ENCODE assay signal across 9 cellular contexts in genomic region chr6:84774174-84775158, GRCh38. TPM values are rescaled to one million over a fixed set of nuclear protein-coding genes. Genes with fewer than 3 reads are reported as not detected.
DNase-seq lines count a peak whose midpoint lies in the region; ATAC-seq and TF ChIP-seq lines count a peak whose summit lies in the region.
"Had no signal": no experiment of that assay in that cellular context is flagged by ENCODE, and none has a peak within 500 bp of the region (broad histone marks: within the 10 kb centered on the region; RNA-seq: fewer than 3 reads in every experiment).

No MANE protein-coding gene starts in this region.

- no peak overlapping the region for H3K4me3 ChIP-seq in GM06990 (replicated peaks; ENCODE audit: low read depth, low read length)
- H3K4me3 ChIP-seq in fibroblast of the aortic adventitia (ENCODE audit: low read depth, low read length), result peak overlapping the region; percentile 45
- H3K4me3 ChIP-seq in osteoblast (ENCODE audit: insufficient read depth, low read length), result peak overlapping the region; percentile 80
- no peak overlapping the region for H3K4me3 ChIP-seq in Karpas-422 (ENCODE audit: low read length)
- H3K4me3 ChIP-seq: PC-9 had no signal

- peaks cover 13% of the 10 kb centered on the region for H3K4me1 ChIP-seq in osteoblast (ENCODE audit: insufficient read depth, low read length)
- no peaks in the 10 kb centered on the region for H3K4me1 ChIP-seq in Karpas-422 (ENCODE audit: low read length)

- H2AFZ ChIP-seq in osteoblast (ENCODE audit: low read length) (peak overlapping the region; percentile 97), Karpas-422 (ENCODE audit: low read length) (no peak overlapping the region)
- H2AFZ ChIP-seq: PC-9 had no signal

- H3K36me3 ChIP-seq in GM06990 (ENCODE audit: control insufficient read depth, insufficient read depth, low read length), result no peaks in the 10 kb centered on the region
- H3K36me3 ChIP-seq in osteoblast (ENCODE audit: insufficient read depth, low read length), result no peaks in the 10 kb centered on the region
- H3K36me3 ChIP-seq in Karpas-422 (ENCODE audit: insufficient read depth, low read length), result no peaks in the 10 kb centered on the region

- H3K9ac ChIP-seq in Karpas-422 (ENCODE audit: low read length), result no peak overlapping the region

- H3K27ac ChIP-seq in RWPE1 (peak overlapping the region; percentile 39), osteoblast (ENCODE audit: low read depth, low read length) (peak overlapping the region; percentile 68), Karpas-422 (ENCODE audit: low read length) (no peak overlapping the region)
- H3K27ac ChIP-seq: PC-9 had no signal

- H3K4me2 ChIP-seq in osteoblast (ENCODE audit: insufficient read depth, low read length) (peak overlapping the region; percentile 91), Karpas-422 (ENCODE audit: low read depth, low read length, poor library complexity, severe bottlenecking) (no peak overlapping the region)
- H3K4me2 ChIP-seq: PC-9 had no signal

- no peaks in the 10 kb centered on the region; the same call in 1 of the 2 replicates for H3K27me3 ChIP-seq in GM06990 (replicated peaks; ENCODE audit: control insufficient read depth, insufficient read depth, low read length)
- H3K27me3 ChIP-seq in osteoblast (ENCODE audit: insufficient read depth, low read length), result peaks cover 27% of the 10 kb centered on the region
- no peaks in the 10 kb centered on the region for H3K27me3 ChIP-seq in Karpas-422 (ENCODE audit: low read length)

- CTCF ChIA-PET in RWPE1 (lab: Yijun Ruan, JAX), result interaction anchor here (0.6 to 1.5 kb wide), 14 partner anchors 9 to 553 kb away, joined by 3 to 8 read pairs (median 3); partner anchors contain the start of gene TBX18

- TF ChIP-seq CTCF in GM06990 (IDR thresholded peaks at IDR 0.05; ENCODE audit: insufficient read depth, low read length, poor library complexity, severe bottlenecking), result no peak
- TF ChIP-seq CTCF in RWPE1 (conservative IDR thresholded peaks at IDR 0.05; ENCODE audit: low read depth), result peak; percentile 88
- peak; percentile 43 for TF ChIP-seq CTCF in fibroblast of the aortic adventitia (IDR thresholded peaks at IDR 0.05; ENCODE audit: insufficient read depth, low read length)
- TF ChIP-seq CTCF in osteoblast (IDR thresholded peaks at IDR 0.05; ENCODE audit: extremely low read depth, low read depth, low read length), result peak; percentile 58

- H3K9me3 ChIP-seq in osteoblast (ENCODE audit: low read depth, low read length), result no peaks in the 10 kb centered on the region
- H3K9me3 ChIP-seq in Karpas-422 (ENCODE audit: low read length), result no peaks in the 10 kb centered on the region

- DNase-seq in GM06990 (ENCODE audit: extremely low read depth, insufficient read length), result peak; percentile 48
- peak; percentile 45 for DNase-seq in GOT3 (lab: John Stamatoyannopoulos, UW)
- peak; percentile 71 for DNase-seq in RWPE1 (ENCODE audit: low spot score)
- DNase-seq in fibroblast of the aortic adventitia (ENCODE audit: low read depth), result no peak
- DNase-seq in osteoblast (ENCODE audit: insufficient read length, low spot score, missing footprints), result peak; percentile 93
- no peak for DNase-seq in Kasumi-1 (lab: John Stamatoyannopoulos, UW)
- DNase-seq in Karpas-422, result no peak

- no peak for ATAC-seq in GM21515 (IDR thresholded peaks at IDR 0.05; ENCODE audit: unreplicated experiment)

- POLR2A ChIA-PET in RWPE1 (lab: Yijun Ruan, JAX; ENCODE audit: low non-redundant PET), result interaction anchor here (1.4 kb wide), 1 partner anchor 10 kb away, joined by 3 read pairs; the partner anchor contains the start of gene TBX18

- H4K20me1 ChIP-seq in osteoblast (ENCODE audit: insufficient read depth, low read length) (no peaks in the 10 kb centered on the region), Karpas-422 (ENCODE audit: insufficient read depth, low read depth, low read length) (no peaks in the 10 kb centered on the region)

- H3K9me2 ChIP-seq in Karpas-422 (replicated peaks; ENCODE audit: insufficient read depth, low read length), result no peaks in the 10 kb centered on the region

- H3K79me2 ChIP-seq in osteoblast (ENCODE audit: insufficient read depth, low read length) (no peaks in the 10 kb centered on the region), Karpas-422 (ENCODE audit: low read length) (no peaks in the 10 kb centered on the region)

RNA-seq across cellular contexts. Expression of gene TBX18, which starts 10.1 kb away (rescaled TPM):
- 16.1 and 27.1 TPM in 2 replicates for total RNA-seq in fibroblast of the aortic adventitia (ENCODE audit: low replicate concordance)
- 64.1 and 65.1 TPM in 2 replicates for total RNA-seq in osteoblast
- not detected in 2 replicates for total RNA-seq in Karpas-422 (2014; rRNA removed; shearing (Covaris generic); ENCODE audit: low replicate concordance)
- total RNA-seq: PC-9 had no signal

Comparison
In these comparisons a context has a peak if more than half of its experiments do, and no peak if none do; other contexts are left out.
1. DNase-seq: peak in GM06990 (single experiment), GOT3 (single experiment), RWPE1 (single experiment) and osteoblast (single experiment); none in fibroblast of the aortic adventitia (single experiment), Kasumi-1 (0 of 2) and Karpas-422 (single experiment).
2. H3K4me3 ChIP-seq: peak in fibroblast of the aortic adventitia (single experiment) and osteoblast (single experiment); none in GM06990 (single experiment) and Karpas-422 (single experiment).
3. RNA of gene TBX18, which starts 10.1 kb away (total RNA-seq): 64.1 to 65.1 TPM in osteoblast and 16.1 to 27.1 TPM in fibroblast of the aortic adventitia; not detected in Karpas-422; every median in the first group is over 10 times any median in the second.